In genomic region chr3:190229632-190230424, GRCh38 we compare ENCODE assay signal across 11 cellular contexts.
DNase-seq lines count a peak whose midpoint lies in the region; ATAC-seq and TF ChIP-seq lines count a peak whose summit lies in the region.
"Had no signal": no experiment of that assay in that cellular context is flagged by ENCODE, and none has a peak within 500 bp of the region (broad histone marks: within the 10 kb centered on the region; RNA-seq: fewer than 3 reads in every experiment).

No MANE protein-coding gene starts in this region.

- peaks cover 0 to 14% of the 10 kb centered on the region in 2 donors for H3K4me1 ChIP-seq in left lung

- no peaks in the 10 kb centered on the region for H3K9me3 ChIP-seq in left lung

- in situ Hi-C loops in brain microvascular endothelial cell (cut with HindIII; ENCODE audit: low pct_ligation_motif_present, low sequenced_read_pairs): no loop called here

- POLR2A ChIA-PET in activated CD4-positive, alpha-beta memory T cell treated with anti-CD3 and anti-CD28 coated beads, Interleukin-2, amount 10 ng/mL, durations not matched to agents 7 days and 5 days (lab: Charles Lee): no interaction called here

- H3K9me3 Mint-ChIP-seq in activated CD4-positive, alpha-beta memory T cell treated with anti-CD3 and anti-CD28 coated beads, Interleukin-2, amount 10 ng/mL, durations not matched to agents 7 days and 5 days: no peaks in the 10 kb centered on the region
- H3K9me3 Mint-ChIP-seq: stimulated activated naive CD8-positive, alpha-beta T cell treated with anti-CD3 and anti-CD28 coated beads, Interleukin-15, amount 100 ng/mL, for 72 hours had no signal

- no peak overlapping the region for H3K4me3 ChIP-seq in brain microvascular endothelial cell (ENCODE audit: low read depth, low read length)
- no peak overlapping the region for H3K4me3 ChIP-seq in left lung

- H3K36me3 ChIP-seq in brain microvascular endothelial cell (replicated peaks) (no peaks in the 10 kb centered on the region), left lung (no peaks in the 10 kb centered on the region)

- no peaks in the 10 kb centered on the region for H3K36me3 Mint-ChIP-seq in activated CD4-positive, alpha-beta memory T cell treated with anti-CD3 and anti-CD28 coated beads, Interleukin-2, amount 10 ng/mL, durations not matched to agents 7 days and 5 days (ENCODE audit: low read depth)

- no peak overlapping the region for H3K27ac Mint-ChIP-seq in activated CD4-positive, alpha-beta memory T cell treated with anti-CD3 and anti-CD28 coated beads, Interleukin-2, amount 10 ng/mL, durations not matched to agents 7 days and 5 days
- H3K27ac Mint-ChIP-seq: stimulated activated naive CD8-positive, alpha-beta T cell treated with anti-CD3 and anti-CD28 coated beads, Interleukin-15, amount 100 ng/mL, for 72 hours had no signal

- H3K27ac ChIP-seq in brain microvascular endothelial cell: peak overlapping the region; percentile 23
- no peak overlapping the region for H3K27ac ChIP-seq in left lung

- TF ChIP-seq CTCF in brain microvascular endothelial cell (IDR thresholded peaks at IDR 0.05; ENCODE audit: low read depth, low read length, missing control alignments) (no peak), left lung (IDR thresholded peaks at IDR 0.05) (no peak)

- peak; percentile 68 for ATAC-seq in GM18870 (IDR thresholded peaks at IDR 0.05; ENCODE audit: unreplicated experiment)
- peak; percentile 68 for ATAC-seq in HG03442 (IDR thresholded peaks at IDR 0.05; ENCODE audit: unreplicated experiment)
- ATAC-seq in HG02588 (IDR thresholded peaks at IDR 0.05; ENCODE audit: unreplicated experiment): no peak
- no peak for ATAC-seq in left lung
- ATAC-seq: stimulated activated naive CD8-positive, alpha-beta T cell treated with anti-CD3 and anti-CD28 coated beads, Interleukin-15, amount 100 ng/mL, for 72 hours had no signal

- no peaks in the 10 kb centered on the region for H3K27me3 ChIP-seq in brain microvascular endothelial cell (replicated peaks)
- no peaks in the 10 kb centered on the region for H3K27me3 ChIP-seq in left lung

- no peak overlapping the region for H3K4me3 Mint-ChIP-seq in activated CD4-positive, alpha-beta memory T cell treated with anti-CD3 and anti-CD28 coated beads, Interleukin-2, amount 10 ng/mL, durations not matched to agents 7 days and 5 days
- H3K4me3 Mint-ChIP-seq: stimulated activated naive CD8-positive, alpha-beta T cell treated with anti-CD3 and anti-CD28 coated beads, Interleukin-15, amount 100 ng/mL, for 72 hours had no signal

- peaks cover 3% of the 10 kb centered on the region for H3K27me3 Mint-ChIP-seq in activated CD4-positive, alpha-beta memory T cell treated with anti-CD3 and anti-CD28 coated beads, Interleukin-2, amount 10 ng/mL, durations not matched to agents 7 days and 5 days

- no peaks in the 10 kb centered on the region for H3K4me1 Mint-ChIP-seq in activated CD4-positive, alpha-beta memory T cell treated with anti-CD3 and anti-CD28 coated beads, Interleukin-2, amount 10 ng/mL, durations not matched to agents 7 days and 5 days

- DNase-seq in brain microvascular endothelial cell: peak; percentile 45
- peak; percentile 60 for DNase-seq in non-pigmented ciliary epithelial cell (ENCODE audit: low read depth)
- no peak for DNase-seq in activated CD4-positive, alpha-beta memory T cell treated with anti-CD3 and anti-CD28 coated beads, Interleukin-2, amount 10 ng/mL, durations not matched to agents 7 days and 5 days
- DNase-seq in DMS153 (lab: John Stamatoyannopoulos, UW): no peak
- no peak for DNase-seq in left lung
- DNase-seq: activated naive CD4-positive, alpha-beta T cell treated with anti-CD3 and anti-CD28 coated beads, Interleukin-2, amount 50 U/mL, for 16 hours; midbrain; stimulated activated naive CD8-positive, alpha-beta T cell treated with anti-CD3 and anti-CD28 coated beads, Interleukin-15, amount 100 ng/mL, for 72 hours had no signal

- intact Hi-C loops in left lung (cut with DNase I): loop anchor here in 1 of 2 donors (10.0 kb wide), 1 partner anchor 95 kb away; the partner anchor contains the start of gene CLDN1

- CTCF ChIA-PET in activated CD4-positive, alpha-beta memory T cell treated with anti-CD3 and anti-CD28 coated beads, Interleukin-2, amount 10 ng/mL, durations not matched to agents 7 days and 5 days (lab: Charles Lee): no interaction called here

Comparison
In these comparisons a context has a peak if more than half of its experiments do, and no peak if none do; other contexts are left out.
1. ATAC-seq: peak in GM18870 (single experiment) and HG03442 (single experiment); none in HG02588 (single experiment) and left lung (single experiment).
2. DNase-seq: peak in brain microvascular endothelial cell (single experiment) and non-pigmented ciliary epithelial cell (single experiment); none in activated CD4-positive, alpha-beta memory T cell treated with anti-CD3 and anti-CD28 coated beads, Interleukin-2, amount 10 ng/mL, durations not matched to agents 7 days and 5 days (single experiment), DMS153 (single experiment) and left lung (0 of 2).